In the genomic region with DNA sequence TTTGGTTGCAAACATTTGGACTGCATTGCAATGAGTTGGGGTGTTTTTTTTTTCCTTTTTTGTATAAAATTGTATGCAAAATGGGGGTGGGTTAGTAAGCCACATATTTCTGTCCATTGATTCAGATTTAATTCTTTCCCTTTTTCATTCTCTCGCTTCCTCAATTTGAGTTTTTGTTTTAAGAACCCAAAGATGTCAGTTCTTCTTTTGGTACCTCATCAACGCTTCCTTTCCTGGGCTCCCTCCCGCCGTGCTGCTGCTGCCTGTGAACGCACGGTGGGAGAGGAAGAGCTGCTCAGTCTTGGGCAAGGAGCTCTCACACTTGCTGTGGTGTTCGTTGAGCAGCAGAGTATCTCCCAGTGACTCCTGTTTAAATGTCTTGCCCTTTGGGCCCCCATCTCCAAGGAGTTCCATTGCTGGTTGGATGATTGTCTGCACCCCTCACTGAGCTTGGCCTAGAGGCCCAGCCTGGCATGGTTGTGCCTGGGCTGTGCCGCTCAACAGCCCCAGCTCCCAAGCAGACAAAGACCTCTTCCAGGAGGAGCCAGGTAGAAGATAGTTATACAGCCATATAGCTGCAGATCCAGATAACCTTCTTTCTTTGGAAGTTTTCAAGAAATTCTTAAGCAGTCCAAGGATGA, we compare ENCODE assay signal across 1 cellular context.
TF ChIP-seq lines count a peak whose summit lies in the region.

No MANE protein-coding gene starts in this region.

TF ChIP-seq in WTC11, 78 proteins besides CTCF, POLR2A, EP300 and RAD21:
- TF ChIP-seq MYBL2 (CRISPR knock-in tag; IDR thresholded peaks at IDR 0.05) (no peak), ZNF396 (CRISPR knock-in tag; IDR thresholded peaks at IDR 0.05; ENCODE audit: borderline replicate concordance) (no peak), MLX (CRISPR knock-in tag; IDR thresholded peaks at IDR 0.05) (no peak), ATF1 (CRISPR knock-in tag; IDR thresholded peaks at IDR 0.05) (no peak), GRHL2 (CRISPR knock-in tag; IDR thresholded peaks at IDR 0.05; ENCODE audit: insufficient replicate concordance, severe bottlenecking) (no peak), NFYB (CRISPR knock-in tag; conservative IDR thresholded peaks at IDR 0.05; ENCODE audit: low read depth) (no peak), NR1H2 (CRISPR knock-in tag; IDR thresholded peaks at IDR 0.05) (no peak), MAX (CRISPR knock-in tag; IDR thresholded peaks at IDR 0.05) (no peak), SP1 (CRISPR knock-in tag; conservative IDR thresholded peaks at IDR 0.05) (no peak), FOXJ3 (CRISPR knock-in tag; IDR thresholded peaks at IDR 0.05; ENCODE audit: borderline replicate concordance) (no peak), GTF2I (CRISPR knock-in tag; conservative IDR thresholded peaks at IDR 0.05) (no peak), NR3C1 (CRISPR knock-in tag; conservative IDR thresholded peaks at IDR 0.05; ENCODE audit: low read depth) (no peak), TEAD4 (CRISPR knock-in tag; IDR thresholded peaks at IDR 0.05) (no peak), ZNF232 (CRISPR knock-in tag; IDR thresholded peaks at IDR 0.05) (no peak), MXD4 (CRISPR knock-in tag; IDR thresholded peaks at IDR 0.05; ENCODE audit: borderline replicate concordance) (no peak), SMAD3 (CRISPR knock-in tag; IDR thresholded peaks at IDR 0.05; ENCODE audit: borderline replicate concordance) (no peak)
- TF ChIP-seq, protein P1, sequence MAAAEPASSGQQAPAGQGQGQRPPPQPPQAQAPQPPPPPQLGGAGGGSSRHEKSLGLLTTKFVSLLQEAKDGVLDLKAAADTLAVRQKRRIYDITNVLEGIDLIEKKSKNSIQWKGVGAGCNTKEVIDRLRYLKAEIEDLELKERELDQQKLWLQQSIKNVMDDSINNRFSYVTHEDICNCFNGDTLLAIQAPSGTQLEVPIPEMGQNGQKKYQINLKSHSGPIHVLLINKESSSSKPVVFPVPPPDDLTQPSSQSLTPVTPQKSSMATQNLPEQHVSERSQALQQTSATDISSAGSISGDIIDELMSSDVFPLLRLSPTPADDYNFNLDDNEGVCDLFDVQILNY (CRISPR knock-in tag; IDR thresholded peaks at IDR 0.05), result no peak
- TF ChIP-seq, protein P2, sequence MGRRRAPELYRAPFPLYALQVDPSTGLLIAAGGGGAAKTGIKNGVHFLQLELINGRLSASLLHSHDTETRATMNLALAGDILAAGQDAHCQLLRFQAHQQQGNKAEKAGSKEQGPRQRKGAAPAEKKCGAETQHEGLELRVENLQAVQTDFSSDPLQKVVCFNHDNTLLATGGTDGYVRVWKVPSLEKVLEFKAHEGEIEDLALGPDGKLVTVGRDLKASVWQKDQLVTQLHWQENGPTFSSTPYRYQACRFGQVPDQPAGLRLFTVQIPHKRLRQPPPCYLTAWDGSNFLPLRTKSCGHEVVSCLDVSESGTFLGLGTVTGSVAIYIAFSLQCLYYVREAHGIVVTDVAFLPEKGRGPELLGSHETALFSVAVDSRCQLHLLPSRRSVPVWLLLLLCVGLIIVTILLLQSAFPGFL (CRISPR knock-in tag; IDR thresholded peaks at IDR 0.05; ENCODE audit: borderline replicate concordance), result no peak
- TF ChIP-seq, protein P3, sequence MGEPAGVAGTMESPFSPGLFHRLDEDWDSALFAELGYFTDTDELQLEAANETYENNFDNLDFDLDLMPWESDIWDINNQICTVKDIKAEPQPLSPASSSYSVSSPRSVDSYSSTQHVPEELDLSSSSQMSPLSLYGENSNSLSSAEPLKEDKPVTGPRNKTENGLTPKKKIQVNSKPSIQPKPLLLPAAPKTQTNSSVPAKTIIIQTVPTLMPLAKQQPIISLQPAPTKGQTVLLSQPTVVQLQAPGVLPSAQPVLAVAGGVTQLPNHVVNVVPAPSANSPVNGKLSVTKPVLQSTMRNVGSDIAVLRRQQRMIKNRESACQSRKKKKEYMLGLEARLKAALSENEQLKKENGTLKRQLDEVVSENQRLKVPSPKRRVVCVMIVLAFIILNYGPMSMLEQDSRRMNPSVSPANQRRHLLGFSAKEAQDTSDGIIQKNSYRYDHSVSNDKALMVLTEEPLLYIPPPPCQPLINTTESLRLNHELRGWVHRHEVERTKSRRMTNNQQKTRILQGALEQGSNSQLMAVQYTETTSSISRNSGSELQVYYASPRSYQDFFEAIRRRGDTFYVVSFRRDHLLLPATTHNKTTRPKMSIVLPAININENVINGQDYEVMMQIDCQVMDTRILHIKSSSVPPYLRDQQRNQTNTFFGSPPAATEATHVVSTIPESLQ (CRISPR knock-in tag; IDR thresholded peaks at IDR 0.05), result no peak
